In genomic region chr2:202911513-202912341, GRCh38 we compare ENCODE assay signal across 1 cellular context.
TF ChIP-seq lines count a peak whose summit lies in the region.

Gene CARF (plus strand): TSS chr2:202912275. CDS start chr2:202941903, 29,628 bp downstream.
Gene WDR12 (minus strand): TSS chr2:202911673. CDS start chr2:202911476, 197 bp downstream.

TF ChIP-seq in HepG2, 621 proteins besides CTCF, POLR2A, EP300 and RAD21 (continued from another document and continues in another):
- no peak for TF ChIP-seq ZNF407 (CRISPR knock-in tag; IDR thresholded peaks at IDR 0.05; ENCODE audit: not compliant biosample characterization)
- TF ChIP-seq ARHGAP35 (CRISPR knock-in tag; IDR thresholded peaks at IDR 0.05; ENCODE audit: borderline replicate concordance): no peak
- TF ChIP-seq NFE2 (CRISPR knock-in tag; IDR thresholded peaks at IDR 0.05): no peak
- no peak for TF ChIP-seq ETS1 (CRISPR knock-in tag; IDR thresholded peaks at IDR 0.05)
- 0 out of 2 replicates have a peak, but pooled peaks have one; percentile 53 for TF ChIP-seq ZBTB3 (CRISPR knock-in tag; IDR thresholded peaks at IDR 0.05; ENCODE audit: borderline replicate concordance, low read depth)
- no peak for TF ChIP-seq GLMP (CRISPR knock-in tag; IDR thresholded peaks at IDR 0.05; ENCODE audit: borderline replicate concordance)
- peak; percentile 93; the same call in 1 of the 2 replicates for TF ChIP-seq POLR2AphosphoS2 (IDR thresholded peaks at IDR 0.05; ENCODE audit: low read depth, low read length)
- TF ChIP-seq DPF2 (CRISPR knock-in tag; IDR thresholded peaks at IDR 0.05; ENCODE audit: borderline replicate concordance, low read depth): no peak
- peak; percentile 69; the same call in 1 of the 2 replicates for TF ChIP-seq ZNF615 (CRISPR knock-in tag; IDR thresholded peaks at IDR 0.05; ENCODE audit: borderline replicate concordance)
- TF ChIP-seq RORA (CRISPR knock-in tag; IDR thresholded peaks at IDR 0.05): no peak
- no peak for TF ChIP-seq HMG20B (CRISPR knock-in tag; conservative IDR thresholded peaks at IDR 0.05)
- TF ChIP-seq DMAP1 (CRISPR knock-in tag; IDR thresholded peaks at IDR 0.05): peak; percentile 98
- TF ChIP-seq HDAC6 (IDR thresholded peaks at IDR 0.05; ENCODE audit: low read depth, low read length): no peak
- no peak for TF ChIP-seq EHMT2 (IDR thresholded peaks at IDR 0.05; ENCODE audit: borderline replicate concordance, low read depth, low read length)
- TF ChIP-seq MATR3 (CRISPR knock-in tag; IDR thresholded peaks at IDR 0.05): no peak
- TF ChIP-seq ZNF225 (CRISPR knock-in tag; IDR thresholded peaks at IDR 0.05): no peak
- TF ChIP-seq MTA3 (CRISPR knock-in tag; IDR thresholded peaks at IDR 0.05): no peak
- peak; percentile 88 for TF ChIP-seq ZNF747 (CRISPR knock-in tag; IDR thresholded peaks at IDR 0.05; ENCODE audit: borderline replicate concordance)
- TF ChIP-seq NR0B2 (CRISPR knock-in tag; IDR thresholded peaks at IDR 0.05): no peak
- no peak for TF ChIP-seq NFATC3 (CRISPR knock-in tag; IDR thresholded peaks at IDR 0.05)
- TF ChIP-seq ATF4 (CRISPR knock-in tag; IDR thresholded peaks at IDR 0.05): no peak
- TF ChIP-seq ZBTB1 (CRISPR knock-in tag; IDR thresholded peaks at IDR 0.05; ENCODE audit: borderline replicate concordance): no peak
- peak; percentile 78; the same call in 1 of the 2 replicates for TF ChIP-seq STAT6 (CRISPR knock-in tag; IDR thresholded peaks at IDR 0.05; ENCODE audit: borderline replicate concordance)
- 0 out of 2 replicates have a peak, but pooled peaks have one; percentile 26 for TF ChIP-seq ZFX (CRISPR knock-in tag; IDR thresholded peaks at IDR 0.05; ENCODE audit: low read depth)
- 0 out of 2 replicates have a peak, but pooled peaks have one; percentile 13 for TF ChIP-seq ZFP1 (CRISPR knock-in tag; IDR thresholded peaks at IDR 0.05)
- TF ChIP-seq SIN3A (IDR thresholded peaks at IDR 0.05; ENCODE audit: borderline replicate concordance, low read depth, low read length): peak; percentile 99
- TF ChIP-seq IRF2 (CRISPR knock-in tag; IDR thresholded peaks at IDR 0.05): peak; percentile 62
- no peak for TF ChIP-seq ZBTB21 (CRISPR knock-in tag; IDR thresholded peaks at IDR 0.05)
- TF ChIP-seq MIER2 (CRISPR knock-in tag; IDR thresholded peaks at IDR 0.05): 0 out of 2 replicates have a peak, but pooled peaks have one; percentile 21
- no peak for TF ChIP-seq GLI4 (CRISPR knock-in tag; IDR thresholded peaks at IDR 0.05; ENCODE audit: borderline replicate concordance)
- no peak for TF ChIP-seq HNRNPUL1 (IDR thresholded peaks at IDR 0.05; ENCODE audit: low read depth, low read length)
- no peak for TF ChIP-seq ZNF224 (CRISPR knock-in tag; IDR thresholded peaks at IDR 0.05)
- TF ChIP-seq ZBTB2 (CRISPR knock-in tag; IDR thresholded peaks at IDR 0.05; ENCODE audit: low read depth): no peak
- TF ChIP-seq ZNF460 (CRISPR knock-in tag; IDR thresholded peaks at IDR 0.05; ENCODE audit: borderline replicate concordance): no peak
- no peak for TF ChIP-seq TAF15 (IDR thresholded peaks at IDR 0.05; ENCODE audit: low read depth, low read length, poor library complexity, severe bottlenecking)
- no peak for TF ChIP-seq RBAK (CRISPR knock-in tag; IDR thresholded peaks at IDR 0.05)
- TF ChIP-seq JARID2 (CRISPR knock-in tag; IDR thresholded peaks at IDR 0.05; ENCODE audit: insufficient replicate concordance): no peak
- TF ChIP-seq ZNF576 (CRISPR knock-in tag; IDR thresholded peaks at IDR 0.05): no peak
- no peak for TF ChIP-seq HNF1A (IDR thresholded peaks at IDR 0.05; ENCODE audit: low read depth)
- peak; percentile 15; the same call in 1 of the 2 replicates for TF ChIP-seq HNF1A (CRISPR knock-in tag; IDR thresholded peaks at IDR 0.05; ENCODE audit: borderline replicate concordance)
- TF ChIP-seq ZFYVE20 (CRISPR knock-in tag; IDR thresholded peaks at IDR 0.05; ENCODE audit: borderline replicate concordance, low read depth): no peak
- TF ChIP-seq ZNF562 (CRISPR knock-in tag; IDR thresholded peaks at IDR 0.05; ENCODE audit: borderline replicate concordance): no peak
